Comparison of ENCODE assay signal across 8 cellular contexts in the genomic region with DNA sequence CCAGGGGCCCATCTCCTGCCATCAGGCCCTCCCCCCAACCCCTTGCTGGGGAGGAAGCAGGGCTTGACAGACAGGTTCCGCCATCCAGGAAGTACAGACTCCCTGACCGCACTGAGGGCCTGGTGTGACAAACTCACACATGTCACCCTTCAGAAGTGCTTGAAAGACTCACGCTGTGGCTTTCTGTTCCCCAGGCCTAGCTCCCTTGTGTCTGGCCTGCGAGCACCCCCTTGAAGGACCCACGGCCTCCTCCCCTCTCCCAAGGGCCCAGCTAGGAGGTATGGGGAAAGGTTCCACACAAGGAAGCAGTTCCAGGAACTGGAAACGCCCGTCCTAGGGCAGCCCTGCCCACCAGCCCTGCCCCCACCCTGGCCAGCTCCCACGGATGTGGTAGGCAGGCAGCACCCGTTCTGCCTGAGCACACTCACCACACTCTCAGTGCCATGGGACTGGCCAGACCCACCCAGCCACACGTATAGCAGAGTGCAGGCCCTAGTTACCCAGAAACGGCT. TPM values are rescaled to one million over a fixed set of nuclear protein-coding genes. Genes with fewer than 3 reads are reported as not detected.
DNase-seq lines count a peak whose midpoint lies in the region; ATAC-seq and TF ChIP-seq lines count a peak whose summit lies in the region.

No MANE protein-coding gene starts in this region.

- no peak overlapping the region for H3K27ac Mint-ChIP-seq in glutamatergic neuron (ENCODE audit: unreplicated experiment)

- H3K9ac ChIP-seq in Loucy (ENCODE audit: low read depth, low read length, poor library complexity, severe bottlenecking), result peak overlapping the region; percentile 66

- peaks cover 50% of the 10 kb centered on the region for H3K4me1 ChIP-seq in Loucy (ENCODE audit: insufficient read depth, low read length, poor library complexity, severe bottlenecking)

- H3F3A ChIP-seq in Loucy (ENCODE audit: low read depth), result peaks cover 12% of the 10 kb centered on the region; the same call in 1 of the 2 replicates

- TF ChIP-seq CTCF in Loucy (conservative IDR thresholded peaks at IDR 0.05; ENCODE audit: low read length) (no peak), glutamatergic neuron (IDR thresholded peaks at IDR 0.05; ENCODE audit: partially characterized antibody, unreplicated experiment) (no peak)

- no peaks in the 10 kb centered on the region for H3K9me2 ChIP-seq in Loucy (replicated peaks; ENCODE audit: low read depth, low read length)

- H2AFZ ChIP-seq in Loucy (ENCODE audit: low read length), result peak overlapping the region; percentile 76; the same call in 1 of the 2 replicates

- H3K4me3 ChIP-seq in Loucy (ENCODE audit: low read length, poor library complexity, severe bottlenecking), result peak overlapping the region; percentile 69
- H3K4me3 ChIP-seq in skin epidermis, result no peak overlapping the region

- H4K20me1 ChIP-seq in Loucy (ENCODE audit: insufficient read depth, low read length, poor library complexity, severe bottlenecking), result peaks cover 40% of the 10 kb centered on the region

- H3K27me3 ChIP-seq in Loucy (ENCODE audit: insufficient read depth, low read length, poor library complexity, severe bottlenecking), result no peaks in the 10 kb centered on the region

- H3K9me3 ChIP-seq in Loucy (ENCODE audit: insufficient read depth, low read depth, low read length), result no peaks in the 10 kb centered on the region

- no peak overlapping the region for H3K4me3 Mint-ChIP-seq in glutamatergic neuron (ENCODE audit: unreplicated experiment)

- ATAC-seq in GM21723 (IDR thresholded peaks at IDR 0.05; ENCODE audit: unreplicated experiment), result peak; percentile 62

- peaks cover 2% of the 10 kb centered on the region for H3K9me3 Mint-ChIP-seq in glutamatergic neuron (ENCODE audit: unreplicated experiment)

- H3K4me1 Mint-ChIP-seq in glutamatergic neuron (ENCODE audit: low read depth, unreplicated experiment), result peaks cover under 1% of the 10 kb centered on the region

- peaks cover 66% of the 10 kb centered on the region; the same call in 1 of the 2 replicates for H3K79me2 ChIP-seq in Loucy (ENCODE audit: insufficient read depth, low read length)

- peak overlapping the region in 20 of 21 experiments; percentile 25 to 98 (median 80) for H3K27ac ChIP-seq in skin epidermis

- peaks cover 6% of the 10 kb centered on the region for H3K27me3 Mint-ChIP-seq in glutamatergic neuron (ENCODE audit: unreplicated experiment)

- peaks cover 79% of the 10 kb centered on the region for H3K36me3 ChIP-seq in Loucy (ENCODE audit: insufficient read depth, low read length)

- peak; percentile 53 for DNase-seq in ELF-1 (ENCODE audit: low read depth, low spot score)
- DNase-seq in activated CD8-positive, alpha-beta memory T cell treated with anti-CD3 and anti-CD28 coated beads for 24 hours, result peak; percentile 91
- peak; percentile 12 for DNase-seq in glutamatergic neuron
- no peak for DNase-seq in 8988T
- DNase-seq in epidermal melanocyte (ENCODE audit: insufficient read length, low spot score), result no peak

- peaks cover 6% of the 10 kb centered on the region for H3K36me3 Mint-ChIP-seq in glutamatergic neuron (ENCODE audit: unreplicated experiment)

- peak overlapping the region; percentile 89 for H3K4me2 ChIP-seq in Loucy (ENCODE audit: low read depth, low read length, poor library complexity, severe bottlenecking)

RNA-seq across cellular contexts. Expression of a gene that starts 26.7 kb away (rescaled TPM):
- 25.0 TPM for total RNA-seq in glutamatergic neuron (ENCODE audit: unreplicated experiment)

Comparison
In these comparisons a context has a peak if more than half of its experiments do, and no peak if none do; other contexts are left out.
1. DNase-seq: peak in ELF-1 (single experiment), activated CD8-positive, alpha-beta memory T cell treated with anti-CD3 and anti-CD28 coated beads for 24 hours (single experiment) and glutamatergic neuron (single experiment); none in 8988T (single experiment) and epidermal melanocyte (single experiment).